In the genomic region with DNA sequence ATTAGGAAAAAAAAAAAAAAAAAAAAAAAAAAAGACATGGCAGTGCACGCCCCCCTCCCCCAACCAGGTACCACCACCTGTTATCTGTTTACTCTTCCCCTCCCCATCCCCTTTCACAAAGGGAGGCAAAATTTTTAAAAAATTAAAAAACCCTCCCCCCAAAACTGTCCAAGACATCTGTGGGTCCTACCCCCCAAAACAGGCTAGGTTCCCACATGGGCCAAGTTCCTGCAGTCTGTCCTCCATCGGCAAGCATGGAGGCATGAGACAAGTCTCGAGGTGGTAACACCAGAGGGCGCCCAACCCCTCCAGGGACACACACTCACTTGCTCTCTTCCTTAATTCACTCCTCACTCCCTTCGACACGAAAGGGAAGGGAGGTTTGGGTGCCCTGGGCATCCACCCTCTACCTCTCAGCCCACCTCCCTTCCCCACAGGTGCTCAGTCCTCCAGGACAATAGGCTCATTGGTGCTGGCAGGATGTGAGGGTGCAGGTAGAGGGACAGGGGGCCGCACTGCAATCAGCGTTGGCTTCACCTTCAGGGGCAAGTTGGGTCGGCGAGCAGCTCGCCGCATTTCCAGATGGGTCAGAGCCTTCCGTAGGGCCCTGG, we compare ENCODE assay signal across 8 cellular contexts.
DNase-seq lines count a peak whose midpoint lies in the region; ATAC-seq and FAIRE-seq lines count a peak whose summit lies in the region.

No MANE protein-coding gene starts in this region.

- peaks cover 41% of the 10 kb centered on the region for H3K4me1 Mint-ChIP-seq in T-helper 2 cell treated with Interferon-gamma antibody and Interleukin-4, amounts not matched to agents 5 μg/mL and 100 μg/mL, for 36 hours (ENCODE audit: low read depth)

- DNase-seq in NAMALWA (ENCODE audit: low spot score) (peak; percentile 86), astrocyte of the hippocampus (ENCODE audit: low read depth, low spot score) (peak; percentile 80), iPS-NIHi7 (ENCODE audit: extremely low spot score) (peak; percentile 62)
- peak; percentile 72 for DNase-seq in T-helper 2 cell treated with Interferon-gamma antibody and Interleukin-4, amounts not matched to agents 5 μg/mL and 100 μg/mL, for 36 hours (ENCODE audit: low spot score)
- DNase-seq in stimulated activated CD4-positive, alpha-beta T cell treated with anti-CD3 and anti-CD28 coated beads, Interleukin-15, amount 100 ng/mL, for 24 hours: peak; percentile 88

- peaks cover 65% of the 10 kb centered on the region for H3K36me3 Mint-ChIP-seq in T-helper 2 cell treated with Interferon-gamma antibody and Interleukin-4, amounts not matched to agents 5 μg/mL and 100 μg/mL, for 36 hours (ENCODE audit: low read depth)

- peak overlapping the region; percentile 95 for H3K27ac Mint-ChIP-seq in T-helper 2 cell treated with Interferon-gamma antibody and Interleukin-4, amounts not matched to agents 5 μg/mL and 100 μg/mL, for 36 hours

- H3K27me3 Mint-ChIP-seq in T-helper 2 cell treated with Interferon-gamma antibody and Interleukin-4, amounts not matched to agents 5 μg/mL and 100 μg/mL, for 36 hours (ENCODE audit: low read depth): no peaks in the 10 kb centered on the region

- peak; percentile 37 for FAIRE-seq in G401.6 (lab: Jason Lieb, UNC)

- no peak for ATAC-seq in GM19467 (IDR thresholded peaks at IDR 0.05; ENCODE audit: unreplicated experiment)
- no peak for ATAC-seq in GM18520 (IDR thresholded peaks at IDR 0.05; ENCODE audit: unreplicated experiment)

- H3K4me3 Mint-ChIP-seq in T-helper 2 cell treated with Interferon-gamma antibody and Interleukin-4, amounts not matched to agents 5 μg/mL and 100 μg/mL, for 36 hours: peak overlapping the region; percentile 75

- no peaks in the 10 kb centered on the region for H3K9me3 Mint-ChIP-seq in T-helper 2 cell treated with Interferon-gamma antibody and Interleukin-4, amounts not matched to agents 5 μg/mL and 100 μg/mL, for 36 hours
